ENCODE assay signal across 1 cellular context in genomic region chr16:19841184-19841583, GRCh38.
TF ChIP-seq lines count a peak whose summit lies in the region.

No MANE protein-coding gene starts in this region.

TF ChIP-seq in SK-N-SH treated with all-trans-retinoic acid at 6 μM for 48 hours, 23 proteins besides CTCF, POLR2A, EP300 and RAD21 (continued from another document):
- TF ChIP-seq CSRNP3 (CRISPR knock-in tag; IDR thresholded peaks at IDR 0.05) (no peak), ZFP3 (CRISPR knock-in tag; IDR thresholded peaks at IDR 0.05) (no peak), PPARA (CRISPR knock-in tag; IDR thresholded peaks at IDR 0.05; ENCODE audit: borderline replicate concordance) (no peak), ZC3H10 (CRISPR knock-in tag; IDR thresholded peaks at IDR 0.05) (no peak)
